In genomic region chr3:18295171-18295920, GRCh38 we compare ENCODE assay signal across 9 cellular contexts.
A peak's percentile ranks its signal among the peaks of the same experiment; 100 is the strongest.
DNase-seq lines count a peak whose midpoint lies in the region; ATAC-seq and TF ChIP-seq lines count a peak whose summit lies in the region.
"Had no signal": no experiment of that assay in that cellular context is flagged by ENCODE, and none has a peak within 500 bp of the region (broad histone marks: within the 10 kb centered on the region; RNA-seq: fewer than 3 reads in every experiment).

No MANE protein-coding gene starts in this region.

- H3K4me3 ChIP-seq in NB4 (ENCODE audit: low read depth, low read length), result no peak overlapping the region
- no peak overlapping the region for H3K4me3 ChIP-seq in lung
- H3K4me3 ChIP-seq in thyroid gland (replicated peaks in 1 of 3), result no peak overlapping the region
- H3K4me3 ChIP-seq: skin epidermis had no signal

- TF ChIP-seq CTCF in NB4 (IDR thresholded peaks at IDR 0.05; ENCODE audit: low read depth, low read length) (peak; percentile 42), lung (IDR thresholded peaks at IDR 0.05; ENCODE audit: control extremely low read depth, extremely low read depth) (peak; percentile 1), thyroid gland (IDR thresholded peaks at IDR 0.05) (no peak)

- intact Hi-C loops in thyroid gland (cut with DNase I), result no loop called here

- H3K27ac ChIP-seq in lung (ENCODE audit: low read depth in 1 of 2, low read length in 1 of 2) (no peak overlapping the region), thyroid gland (no peak overlapping the region)

- H3K36me3 ChIP-seq in lung (ENCODE audit: control insufficient read depth in 2 of 2, insufficient read depth in 2 of 2, low read length in 2 of 2) (no peaks in the 10 kb centered on the region), thyroid gland (no peaks in the 10 kb centered on the region)

- H3K4me1 ChIP-seq in lung (ENCODE audit: control insufficient read depth in 2 of 2, insufficient read depth in 2 of 2, low read length in 2 of 2), result no peaks in the 10 kb centered on the region
- no peaks in the 10 kb centered on the region for H3K4me1 ChIP-seq in thyroid gland

- 56 to 72% methylated on average over 2 of the region's 2 CpGs for WGBS in lung, 2 donors
- 30 to 61% methylated on average over 1 to 2 of the region's 2 CpGs for WGBS in thyroid gland, 2 donors

- H3K9me3 ChIP-seq in lung (ENCODE audit: control insufficient read depth in 2 of 2, insufficient read depth in 1 of 2, low read length in 1 of 2), result peaks cover 2 to 5% of the 10 kb centered on the region in 2 donors
- H3K9me3 ChIP-seq in thyroid gland, result no peaks in the 10 kb centered on the region

- DNase-seq in AG20443 (ENCODE audit: low spot score) (peak; percentile 89), NB4 (ENCODE audit: low read depth) (peak; percentile 58), astrocyte of the hippocampus (ENCODE audit: low read depth, low spot score) (peak; percentile 95), lung (ENCODE audit: low spot score) (peak; percentile 48), thyroid gland (no peak), NCI-H446 (lab: John Stamatoyannopoulos, UW) (no peak)

- ATAC-seq in GM18511 (IDR thresholded peaks at IDR 0.05; ENCODE audit: unreplicated experiment), result peak; percentile 99
- ATAC-seq in HG02840 (IDR thresholded peaks at IDR 0.05; ENCODE audit: low FRiP score, unreplicated experiment), result peak; percentile 96
- peak; percentile 96 for ATAC-seq in lung (ENCODE audit: insufficient read depth, low FRiP score)

- H3K27me3 ChIP-seq in lung (ENCODE audit: control insufficient read depth, insufficient read depth), result no peaks in the 10 kb centered on the region
- H3K27me3 ChIP-seq in thyroid gland, result no peaks in the 10 kb centered on the region

- TF ChIP-seq POLR2A in NB4 (IDR thresholded peaks at IDR 0.05; ENCODE audit: extremely low read depth, insufficient read length), result no peak
- no peak for TF ChIP-seq POLR2A in thyroid gland (IDR thresholded peaks at IDR 0.05)

Comparison
In these comparisons a context has a peak if more than half of its experiments do, and no peak if none do; other contexts are left out.
1. DNase-seq: peak in AG20443 (single experiment), NB4 (single experiment), astrocyte of the hippocampus (single experiment) and lung (single experiment); none in thyroid gland (0 of 2) and NCI-H446 (0 of 2).
2. CTCF ChIP-seq: peak in NB4 (single experiment) and lung (single experiment); none in thyroid gland (0 of 6).
3. Peak in every context shown above with its lines, with median percentiles within 50 percentile points of each other: ATAC-seq.